8 cellular contexts compared by ENCODE assay signal in genomic region chr6:42979523-42980177, GRCh38. TPM values are rescaled to one million over a fixed set of nuclear protein-coding genes. Genes with fewer than 3 reads are reported as not detected.
DNase-seq lines count a peak whose midpoint lies in the region; ATAC-seq and TF ChIP-seq lines count a peak whose summit lies in the region.

No MANE protein-coding gene starts in this region.

- H3K36me3 ChIP-seq in brain microvascular endothelial cell (replicated peaks), result no peaks in the 10 kb centered on the region
- H3K36me3 ChIP-seq in thoracic aorta, result no peaks in the 10 kb centered on the region

- H3K9me3 ChIP-seq in thoracic aorta, result no peaks in the 10 kb centered on the region

- H3K27ac ChIP-seq in brain microvascular endothelial cell (peak overlapping the region; percentile 71), thoracic aorta (peak overlapping the region; percentile 83 to 90)

- in situ Hi-C loops in brain microvascular endothelial cell (cut with HindIII; ENCODE audit: low pct_ligation_motif_present, low sequenced_read_pairs), result no loop called here

- H3K4me3 ChIP-seq in brain microvascular endothelial cell (ENCODE audit: low read depth, low read length) (peak overlapping the region; percentile 79), thoracic aorta (peak overlapping the region; percentile 75)

- H3K27me3 ChIP-seq in brain microvascular endothelial cell (replicated peaks), result no peaks in the 10 kb centered on the region
- no peaks in the 10 kb centered on the region for H3K27me3 ChIP-seq in thoracic aorta (replicated peaks; ENCODE audit: insufficient read depth)

- peaks cover 17 to 40% of the 10 kb centered on the region in 2 donors for H3K4me1 ChIP-seq in thoracic aorta (ENCODE audit: control insufficient read depth in 1 of 2, low read depth in 2 of 2)

- ATAC-seq in left lobe of liver (peak; percentile 12), thoracic aorta (ENCODE audit: insufficient number of reproducible peaks, low FRiP score, low read depth) (no peak)

- DNase-seq in NCI-H1694 treated with DMSO at 0.1 percent for 48 hours (lab: John Stamatoyannopoulos, UW), result peak; percentile 59
- no peak for DNase-seq in NCI-H1694 (lab: John Stamatoyannopoulos, UW)
- DNase-seq in M059J (ENCODE audit: low read depth), result peak; percentile 58
- peak; percentile 23 for DNase-seq in brain microvascular endothelial cell
- no peak for DNase-seq in left lobe of liver (ENCODE audit: low spot score)
- DNase-seq in thoracic aorta (ENCODE audit: low spot score), result no peak
- no peak for DNase-seq in stimulated activated naive CD4-positive, alpha-beta T cell treated with Interleukin-2 at 50 U/mL for 16 hours (lab: John Stamatoyannopoulos, UW)
- DNase-seq in GF-D8 (lab: John Stamatoyannopoulos, UW), result no peak

- no peak for TF ChIP-seq CTCF in brain microvascular endothelial cell (IDR thresholded peaks at IDR 0.05; ENCODE audit: low read depth, low read length, missing control alignments)
- TF ChIP-seq CTCF in thoracic aorta (IDR thresholded peaks at IDR 0.05), result no peak

RNA-seq across cellular contexts. Expression of gene PEX6, which starts 0.7 kb away (rescaled TPM):
- total RNA-seq in M059J (2014; rRNA removed; shearing (Covaris generic)), result 13.8 and 14.2 TPM in 2 replicates
- total RNA-seq in left lobe of liver, result 25.4 TPM
- 10 to 100 TPM in 1 of 2 donors, 1 to 10 TPM in 1; 6.8 to 34.3 TPM for total RNA-seq in thoracic aorta

RNA-seq across cellular contexts. Expression of gene PPP2R5D, which starts 4.7 kb away (rescaled TPM):
- 66.6 and 94.2 TPM in 2 replicates for total RNA-seq in M059J (2014; rRNA removed; shearing (Covaris generic))
- total RNA-seq in left lobe of liver (14.8 TPM), thoracic aorta (10 to 100 TPM; 20.1 to 37.1 TPM)

RNA-seq across cellular contexts. Expression of gene GNMT, which starts 19.1 kb away (rescaled TPM):
- 0.54 TPM in 1 of 2 replicates, not detected in the other for total RNA-seq in M059J (2014; rRNA removed; shearing (Covaris generic))
- total RNA-seq in left lobe of liver (467 TPM), thoracic aorta (1 to 10 TPM in 1 of 2 donors, not detected in 1; 3.3 TPM)

RNA-seq across cellular contexts. Expression of gene MEA1, which starts 34.1 kb away (rescaled TPM):
- total RNA-seq in M059J (2014; rRNA removed; shearing (Covaris generic)), result 172 and 224 TPM in 2 replicates
- total RNA-seq in left lobe of liver (20.2 TPM), thoracic aorta (10 to 100 TPM; 41.2 to 49.6 TPM)

RNA-seq across cellular contexts. Expression of gene KLHDC3, which starts 34.4 kb away (rescaled TPM):
- total RNA-seq in M059J (2014; rRNA removed; shearing (Covaris generic)), result 101 and 118 TPM in 2 replicates
- total RNA-seq in left lobe of liver (42.5 TPM), thoracic aorta (100 to 1,000 TPM in 1 of 2 donors, 10 to 100 TPM in 1; 87.3 to 105 TPM)

Comparison
In these comparisons a context has a peak if more than half of its experiments do, and no peak if none do; other contexts are left out.
1. DNase-seq: peak in NCI-H1694 treated with DMSO at 0.1 percent for 48 hours (single experiment), M059J (single experiment) and brain microvascular endothelial cell (single experiment); none in NCI-H1694 (single experiment), left lobe of liver (single experiment), thoracic aorta (single experiment), stimulated activated naive CD4-positive, alpha-beta T cell treated with Interleukin-2 at 50 U/mL for 16 hours (single experiment) and GF-D8 (single experiment).
2. RNA of gene GNMT, which starts 19.1 kb away (total RNA-seq): 467 TPM in left lobe of liver (single experiment); 3.3 TPM in thoracic aorta and 0.54 TPM in M059J; every median in the first group is over 100 times any median in the second.